Comparison of ENCODE assay signal across 34 cellular contexts in genomic region chr20:23773127-23773526, GRCh38. TPM values are rescaled to one million over a fixed set of nuclear protein-coding genes. Genes with fewer than 3 reads are reported as not detected.
"Had no signal": no experiment of that assay in that cellular context is flagged by ENCODE, and none has a peak within 500 bp of the region (broad histone marks: within the 10 kb centered on the region; RNA-seq: fewer than 3 reads in every experiment).

No MANE protein-coding gene starts in this region.

- H3K9me3 Mint-ChIP-seq: naive thymus-derived CD8-positive, alpha-beta T cell; nephron progenitor cell; stimulated activated effector memory CD8-positive, alpha-beta T cell treated with anti-CD3 and anti-CD28 coated beads, Interleukin-12 subunit alpha, Interleukin-12 subunit beta, amount 100 ng/mL, for 72 hours; stimulated activated naive CD8-positive, alpha-beta T cell treated with anti-CD3 and anti-CD28 coated beads, Interleukin-15, Interleukin-2, amounts not matched to agents 100 ng/mL and 50 ng/mL, for 24 hours had no signal

- H3K36me3 Mint-ChIP-seq: naive thymus-derived CD8-positive, alpha-beta T cell; stimulated activated effector memory CD8-positive, alpha-beta T cell treated with anti-CD3 and anti-CD28 coated beads, Interleukin-12 subunit alpha, Interleukin-12 subunit beta, amount 100 ng/mL, for 72 hours had no signal

- H3K4me1 Mint-ChIP-seq: naive thymus-derived CD8-positive, alpha-beta T cell; stimulated activated effector memory CD8-positive, alpha-beta T cell treated with anti-CD3 and anti-CD28 coated beads, Interleukin-12 subunit alpha, Interleukin-12 subunit beta, amount 100 ng/mL, for 72 hours had no signal

- H3K4me3 Mint-ChIP-seq: naive thymus-derived CD8-positive, alpha-beta T cell; nephron progenitor cell; stimulated activated effector memory CD8-positive, alpha-beta T cell treated with anti-CD3 and anti-CD28 coated beads, Interleukin-12 subunit alpha, Interleukin-12 subunit beta, amount 100 ng/mL, for 72 hours; stimulated activated naive CD8-positive, alpha-beta T cell treated with anti-CD3 and anti-CD28 coated beads, Interleukin-15, Interleukin-2, amounts not matched to agents 100 ng/mL and 50 ng/mL, for 24 hours had no signal

- H3K27ac ChIP-seq: colonic mucosa, epithelial cell of prostate, foreskin keratinocyte, gastroesophageal sphincter, heart left ventricle, hepatocyte, left lung, ovary, psoas muscle, sigmoid colon, suprapubic skin, transverse colon, upper lobe of right lung, uterus had no signal

- DNase-seq: colonic mucosa; foreskin keratinocyte; heart left ventricle; left cardiac atrium; left lung; naive thymus-derived CD8-positive, alpha-beta T cell; nephron progenitor cell; occipital lobe; ovary; psoas muscle; right cardiac atrium; sigmoid colon; stimulated activated CD4-positive, alpha-beta T cell treated with anti-CD3 and anti-CD28 coated beads, Interleukin-2, amount 100 ng/mL, for 24 hours; stimulated activated CD4-positive, alpha-beta T cell treated with anti-CD3 and anti-CD28 coated beads, Interleukin-4, amount 100 ng/mL, for 24 hours; transverse colon; upper lobe of right lung; uterus had no signal

- H3K27ac Mint-ChIP-seq: naive thymus-derived CD8-positive, alpha-beta T cell; nephron progenitor cell; stimulated activated effector memory CD8-positive, alpha-beta T cell treated with anti-CD3 and anti-CD28 coated beads, Interleukin-12 subunit alpha, Interleukin-12 subunit beta, amount 100 ng/mL, for 72 hours; stimulated activated naive CD8-positive, alpha-beta T cell treated with anti-CD3 and anti-CD28 coated beads, Interleukin-15, Interleukin-2, amounts not matched to agents 100 ng/mL and 50 ng/mL, for 24 hours had no signal

- ATAC-seq: esophagus mucosa; foreskin keratinocyte; gastroesophageal sphincter; heart left ventricle; left cardiac atrium; left lung; naive thymus-derived CD8-positive, alpha-beta T cell; psoas muscle; right cardiac atrium; stimulated activated effector memory CD8-positive, alpha-beta T cell treated with anti-CD3 and anti-CD28 coated beads, Interleukin-12 subunit alpha, Interleukin-12 subunit beta, amount 100 ng/mL, for 72 hours; upper lobe of right lung had no signal

- H3K4me3 ChIP-seq: colonic mucosa, gastroesophageal sphincter, heart left ventricle, hepatocyte, left lung, ovary, psoas muscle, sigmoid colon, suprapubic skin, transverse colon, upper lobe of right lung, uterus had no signal

RNA-seq across cellular contexts. Expression of gene CST1, which starts 22.4 kb away (rescaled TPM):
- total RNA-seq: chondrocyte; colonic mucosa; dermis microvascular lymphatic vessel endothelial cell; esophagus mucosa; foreskin keratinocyte; gastroesophageal sphincter; heart left ventricle; kidney epithelial cell; left cardiac atrium; left lung; lung microvascular endothelial cell; mesenteric fat pad; myocyte; naive thymus-derived CD8-positive, alpha-beta T cell; occipital lobe; psoas muscle; renal cortical epithelial cell; right cardiac atrium; sigmoid colon; skeletal muscle tissue; transverse colon; upper lobe of right lung; uterus had no signal

RNA-seq across cellular contexts. Expression of gene CST2, which starts 53.4 kb away (rescaled TPM):
- total RNA-seq: chondrocyte; colonic mucosa; dermis microvascular lymphatic vessel endothelial cell; esophagus mucosa; fibroblast of lung; foreskin keratinocyte; hepatocyte; left cardiac atrium; lower leg skin; lung microvascular endothelial cell; mesenteric fat pad; myocyte; naive thymus-derived CD8-positive, alpha-beta T cell; occipital lobe; ovary; psoas muscle; renal cortical epithelial cell; right cardiac atrium; sigmoid colon; skeletal muscle tissue; transverse colon; upper lobe of right lung; uterus had no signal
